In the genomic region with DNA sequence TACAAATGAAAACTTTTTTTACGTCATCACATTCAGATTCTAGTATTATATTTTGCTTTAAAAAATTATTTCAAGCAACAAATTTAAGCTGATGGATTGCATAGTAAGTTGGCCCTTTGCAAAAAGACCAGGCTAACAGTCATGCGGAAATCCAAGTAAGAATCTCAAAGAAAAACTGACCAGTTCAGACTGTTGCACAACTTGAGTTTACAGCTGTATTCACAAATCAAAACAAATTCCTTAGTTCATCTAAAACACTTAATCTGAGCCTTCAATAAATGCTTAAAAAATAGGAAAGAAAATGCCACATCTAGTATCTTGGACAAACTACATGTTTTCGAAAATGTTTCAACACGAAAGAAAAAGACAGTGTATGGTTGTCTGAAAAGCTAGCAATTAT, we compare ENCODE assay signal across 8 cellular contexts. TPM values are rescaled to one million over a fixed set of nuclear protein-coding genes. Genes with fewer than 3 reads are reported as not detected.
DNase-seq lines count a peak whose midpoint lies in the region; ATAC-seq and TF ChIP-seq lines count a peak whose summit lies in the region.

No MANE protein-coding gene starts in this region.

- H3K4me1 ChIP-seq in gastroesophageal sphincter (peaks cover 8 to 65% (median 20%) of the 10 kb centered on the region in 3 donors), gastrocnemius medialis (peaks cover 37 to 41% of the 10 kb centered on the region in 2 donors)

- no peak for TF ChIP-seq EP300 in gastroesophageal sphincter (IDR thresholded peaks at IDR 0.05)

- H3K36me3 ChIP-seq in WERI-Rb-1 (peaks cover 48% of the 10 kb centered on the region), gastroesophageal sphincter (peaks cover 4 to 43% of the 10 kb centered on the region in 2 donors), gastrocnemius medialis (peaks cover 0 to 45% of the 10 kb centered on the region in 2 donors)

- peak overlapping the region; percentile 98 for H3K27ac ChIP-seq in WERI-Rb-1
- peak overlapping the region; percentile 87 to 97 (median 92) for H3K27ac ChIP-seq in gastroesophageal sphincter
- H3K27ac ChIP-seq in gastrocnemius medialis: peak overlapping the region; percentile 87 to 97 (median 92)

- H3K9me3 ChIP-seq in WERI-Rb-1 (ENCODE audit: severe bottlenecking) (no peaks in the 10 kb centered on the region), gastroesophageal sphincter (no peaks in the 10 kb centered on the region), gastrocnemius medialis (no peaks in the 10 kb centered on the region)

- TF ChIP-seq CTCF in GM12875 (IDR thresholded peaks at IDR 0.05; ENCODE audit: borderline replicate concordance, insufficient read depth, low read depth, low read length) (no peak), WERI-Rb-1 (IDR thresholded peaks at IDR 0.05; ENCODE audit: low read depth, low read length) (no peak), gastroesophageal sphincter (IDR thresholded peaks at IDR 0.05) (no peak), gastrocnemius medialis (IDR thresholded peaks at IDR 0.05 in 4 of 5, conservative IDR thresholded peaks at IDR 0.05 in 1 of 5) (no peak)

- H3K4me3 ChIP-seq in GM12875 (ENCODE audit: low read depth, low read length) (peak overlapping the region; percentile 86), WERI-Rb-1 (ENCODE audit: low read depth, low read length) (peak overlapping the region; percentile 96), gastroesophageal sphincter (peak overlapping the region; percentile 72 to 96), gastrocnemius medialis (peak overlapping the region; percentile 71 to 98 (median 86))

- H3K27me3 ChIP-seq in WERI-Rb-1 (ENCODE audit: insufficient read depth, low read depth, severe bottlenecking): no peaks in the 10 kb centered on the region
- no peaks in the 10 kb centered on the region for H3K27me3 ChIP-seq in gastroesophageal sphincter
- H3K27me3 ChIP-seq in gastrocnemius medialis: no peaks in the 10 kb centered on the region

- TF ChIP-seq POLR2A in gastroesophageal sphincter (IDR thresholded peaks at IDR 0.05) (no peak), gastrocnemius medialis (IDR thresholded peaks at IDR 0.05) (no peak)

- 42 to 45% methylated on average over 4 of the region's 4 CpGs for WGBS in gastroesophageal sphincter (ENCODE audit: low coverage in 1 of 2), 2 donors

- DNase-seq in WERI-Rb-1 (no peak), gastrocnemius medialis (no peak), NCI-H1436 (lab: John Stamatoyannopoulos, UW) (no peak), NCI-H82 treated with DMSO at 0.1 percent for 48 hours (lab: John Stamatoyannopoulos, UW; ENCODE audit: unreplicated experiment) (no peak), T-helper 9 cell (no peak), hepatic stellate cell (ENCODE audit: low spot score) (no peak)

- ATAC-seq in gastroesophageal sphincter (no peak), gastrocnemius medialis (no peak)

- intact Hi-C loops in gastrocnemius medialis (cut with DNase I; ENCODE audit: low total_unique reads): no loop called here

- in situ Hi-C loops in gastrocnemius medialis (cut with MboI; ENCODE audit: low sequenced_read_pairs in 4 of 4): no loop called here

RNA-seq across cellular contexts. Expression of a gene that starts 0.8 kb away (rescaled TPM):
- total RNA-seq in gastroesophageal sphincter: 10 to 100 TPM; 51.2 to 66.6 (median 56.1) TPM
- total RNA-seq in gastrocnemius medialis: 10 to 100 TPM; 49.3 to 92.9 (median 55.5) TPM

RNA-seq across cellular contexts. Expression of a gene that starts 1.0 kb away (rescaled TPM):
- total RNA-seq in gastroesophageal sphincter: 10 to 100 TPM; 13.7 to 32.3 (median 24.7) TPM
- 10 to 100 TPM; 10.5 to 13.0 (median 11.8) TPM for total RNA-seq in gastrocnemius medialis
